In genomic region chr16:10361747-10362076, GRCh38 we compare ENCODE assay signal across 8 cellular contexts. TPM values are rescaled to one million over a fixed set of nuclear protein-coding genes. Genes with fewer than 3 reads are reported as not detected.
DNase-seq lines count a peak whose midpoint lies in the region; ATAC-seq, FAIRE-seq and TF ChIP-seq lines count a peak whose summit lies in the region.
"Not testable (repeated sequence)": the region's sequence is repeated elsewhere in the genome, so short reads cannot be mapped to it uniquely, and the experiment has no call there.

No MANE protein-coding gene starts in this region.

- not testable (repeated sequence) for TF ChIP-seq POLR2A in K562 (conservative IDR thresholded peaks at IDR 0.05)

- H3K27me3 Mint-ChIP-seq in T-cell; activated CD4-positive, alpha-beta T cell treated with anti-CD3 and anti-CD28 coated beads, Interleukin-2, amount 10 ng/mL, durations not matched to agents 7 days and 5 days; activated naive CD4-positive, alpha-beta T cell treated with anti-CD3 and anti-CD28 coated beads, Interleukin-2, amount 10 ng/mL, durations not matched to agents 7 days and 5 days; naive thymus-derived CD4-positive, alpha-beta T cell; stimulated activated naive CD8-positive, alpha-beta T cell treated with anti-CD3 and anti-CD28 coated beads, Interleukin-15, amount 100 ng/mL, for 72 hours: not testable (repeated sequence)

- not testable (repeated sequence) for H3K9me3 Mint-ChIP-seq in T-cell; activated naive CD4-positive, alpha-beta T cell treated with anti-CD3 and anti-CD28 coated beads, Interleukin-2, amount 10 ng/mL, durations not matched to agents 7 days and 5 days; stimulated activated naive CD8-positive, alpha-beta T cell treated with anti-CD3 and anti-CD28 coated beads, Interleukin-15, amount 100 ng/mL, for 72 hours
- peaks cover 14% of the 10 kb centered on the region for H3K9me3 Mint-ChIP-seq in activated CD4-positive, alpha-beta T cell treated with anti-CD3 and anti-CD28 coated beads, Interleukin-2, amount 10 ng/mL, durations not matched to agents 7 days and 5 days
- peaks cover 0 to 30% (median 7%) of the 10 kb centered on the region in 11 donors for H3K9me3 Mint-ChIP-seq in naive thymus-derived CD4-positive, alpha-beta T cell

- intact Hi-C loops in K562 (cut with micrococcal nuclease) = loop anchor here (1.0 to 5.0 kb wide), 3 partner anchors 25 to 139 kb away; partner anchors contain the start of gene ATF7IP2
- intact Hi-C loops in naive thymus-derived CD4-positive, alpha-beta T cell (cut with micrococcal nuclease) = loop anchor here (1.0 to 5.0 kb wide), 3 partner anchors 25 to 34 kb away; partner anchors contain the start of gene ATF7IP2 (in 1 of the 2)

- not testable (repeated sequence) for TF ChIP-seq CTCF in DND-41 (IDR thresholded peaks at IDR 0.05; ENCODE audit: borderline replicate concordance, extremely low read depth, low read length, poor library complexity, severe bottlenecking); K562 (IDR thresholded peaks at IDR 0.05 in 2 of 3, conservative IDR thresholded peaks at IDR 0.05 in 1 of 3; ENCODE audit: insufficient read depth in 2 of 3, low read depth in 1 of 3, low read length in 3 of 3)

- H3K4me2 ChIP-seq in BLaER1 = peak overlapping the region; percentile 48; the same call in 1 of the 2 replicates
- peak overlapping the region; percentile 56 for H3K4me2 ChIP-seq in DND-41 (ENCODE audit: insufficient read depth, low read length)
- H3K4me2 ChIP-seq in K562 (ENCODE audit: insufficient read depth, low read length) = peak overlapping the region; percentile 26

- FAIRE-seq in K562 (lab: Jason Lieb, UNC) = not testable (repeated sequence)

- POLR2A ChIA-PET in T-cell (lab: Charles Lee); activated CD4-positive, alpha-beta T cell treated with anti-CD3 and anti-CD28 coated beads, Interleukin-2, amount 10 ng/mL, durations not matched to agents 7 days and 5 days (lab: Charles Lee): not testable (repeated sequence)
- POLR2A ChIA-PET in K562 (lab: Yijun Ruan, JAX) = interaction anchor here (2.8 kb wide), 1 partner anchor 24 kb away, joined by 16 read pairs; the partner anchor contains the start of gene ATF7IP2
- POLR2A ChIA-PET in naive thymus-derived CD4-positive, alpha-beta T cell (lab: Charles Lee) = interaction anchor here (1.1 kb wide), 1 partner anchor 25 kb away, joined by 4 read pairs; no protein-coding TSS in a partner anchor

- H3K9me1 ChIP-seq in K562 (ENCODE audit: control insufficient read depth, insufficient read depth, low read length) = not testable (repeated sequence)

- not testable (repeated sequence) for H4K20me1 ChIP-seq in BLaER1; DND-41 (ENCODE audit: insufficient read depth, low read length); K562 (replicated peaks; ENCODE audit: control insufficient read depth, insufficient read depth, low read length)

- in situ Hi-C loops in K562 (cut with MboI) = not testable (repeated sequence)

- not testable (repeated sequence) for TF ChIP-seq RAD21 in K562 (CRISPR knock-in tag; conservative IDR thresholded peaks at IDR 0.05 in 1 of 2, IDR thresholded peaks at IDR 0.05 in 1 of 2)

- peaks cover 14 to 23% (median 19%) of the 10 kb centered on the region in 3 donors for H3K4me1 Mint-ChIP-seq in T-cell
- peaks cover 20% of the 10 kb centered on the region for H3K4me1 Mint-ChIP-seq in activated CD4-positive, alpha-beta T cell treated with anti-CD3 and anti-CD28 coated beads, Interleukin-2, amount 10 ng/mL, durations not matched to agents 7 days and 5 days
- peaks cover 25% of the 10 kb centered on the region for H3K4me1 Mint-ChIP-seq in activated naive CD4-positive, alpha-beta T cell treated with anti-CD3 and anti-CD28 coated beads, Interleukin-2, amount 10 ng/mL, durations not matched to agents 7 days and 5 days
- H3K4me1 Mint-ChIP-seq in naive thymus-derived CD4-positive, alpha-beta T cell = peaks cover 8 to 39% (median 27%) of the 10 kb centered on the region in 7 donors
- peaks cover 18% of the 10 kb centered on the region for H3K4me1 Mint-ChIP-seq in stimulated activated naive CD8-positive, alpha-beta T cell treated with anti-CD3 and anti-CD28 coated beads, Interleukin-15, amount 100 ng/mL, for 72 hours

- not testable (repeated sequence) for H3K4me3 ChIP-seq in BLaER1; K562; naive thymus-derived CD4-positive, alpha-beta T cell (ENCODE audit: low read length)
- 0 out of 4 replicates have a peak overlapping the region, but pooled peaks of 1 of the 2 experiments have one; percentile 2 for H3K4me3 ChIP-seq in DND-41 (ENCODE audit: low read depth in 1 of 2, low read length in 2 of 2)

- CTCF ChIA-PET in T-cell (lab: Charles Lee); activated CD4-positive, alpha-beta T cell treated with anti-CD3 and anti-CD28 coated beads, Interleukin-2, amount 10 ng/mL, durations not matched to agents 7 days and 5 days (lab: Charles Lee); activated naive CD4-positive, alpha-beta T cell treated with anti-CD3 and anti-CD28 coated beads, Interleukin-2, amount 10 ng/mL, durations not matched to agents 7 days and 5 days (lab: Charles Lee); K562 (lab: Yijun Ruan, JAX; ENCODE audit: low intra/inter-chr PET ratio); naive thymus-derived CD4-positive, alpha-beta T cell (lab: Charles Lee): not testable (repeated sequence)

- H3K36me3 ChIP-seq in BLaER1; DND-41 (ENCODE audit: insufficient read depth, low read length); K562 (ENCODE audit: control insufficient read depth, insufficient read depth, low read length); naive thymus-derived CD4-positive, alpha-beta T cell (ENCODE audit: control insufficient read depth in 2 of 3, insufficient read depth in 3 of 3, low read length in 3 of 3): not testable (repeated sequence)

- not testable (repeated sequence) for H3K9me3 ChIP-seq in BLaER1; DND-41 (ENCODE audit: insufficient read depth, low read length, severe bottlenecking); naive thymus-derived CD4-positive, alpha-beta T cell (ENCODE audit: control insufficient read depth in 2 of 3, low read length in 3 of 3)
- peaks cover 26% of the 10 kb centered on the region for H3K9me3 ChIP-seq in K562 (replicated peaks; ENCODE audit: control insufficient read depth, insufficient read depth, low read depth, low read length)

- not testable (repeated sequence) for H3K27ac ChIP-seq in BLaER1; naive thymus-derived CD4-positive, alpha-beta T cell (ENCODE audit: low read depth, low read length)
- H3K27ac ChIP-seq in DND-41 (ENCODE audit: low read length) (peak overlapping the region; percentile 74), K562 (ENCODE audit: extremely low read depth, low read depth, low read length) (peak overlapping the region; percentile 86)

- H3K36me3 Mint-ChIP-seq in T-cell; activated CD4-positive, alpha-beta T cell treated with anti-CD3 and anti-CD28 coated beads, Interleukin-2, amount 10 ng/mL, durations not matched to agents 7 days and 5 days (ENCODE audit: low read depth): not testable (repeated sequence)
- H3K36me3 Mint-ChIP-seq in activated naive CD4-positive, alpha-beta T cell treated with anti-CD3 and anti-CD28 coated beads, Interleukin-2, amount 10 ng/mL, durations not matched to agents 7 days and 5 days = peaks cover 10% of the 10 kb centered on the region
- H3K36me3 Mint-ChIP-seq in naive thymus-derived CD4-positive, alpha-beta T cell = peaks cover 0 to 23% (median 9%) of the 10 kb centered on the region in 5 donors

- ATAC-seq in DND-41 (ENCODE audit: insufficient read depth, low read depth); T-cell (replicated peaks in 1 of 4); K562; naive thymus-derived CD4-positive, alpha-beta T cell; stimulated activated naive CD8-positive, alpha-beta T cell treated with anti-CD3 and anti-CD28 coated beads, Interleukin-15, amount 100 ng/mL, for 72 hours: not testable (repeated sequence)

- not testable (repeated sequence) for H3K9ac ChIP-seq in BLaER1
- H3K9ac ChIP-seq in DND-41 (ENCODE audit: low read depth, low read length) (0 out of 2 replicates have a peak overlapping the region, but pooled peaks have one; percentile 0), K562 (ENCODE audit: insufficient read depth in 1 of 2, low read depth in 2 of 2, low read length in 2 of 2) (peak overlapping the region in 1 of 2 experiments; percentile 62; a peak in 1 of 4 replicates)

- H2AFZ ChIP-seq in DND-41 (ENCODE audit: low read depth, low read length) = not testable (repeated sequence)
- H2AFZ ChIP-seq in K562 (ENCODE audit: low read depth, low read length) = peak overlapping the region; percentile 79; the same call in 1 of the 2 replicates

- not testable (repeated sequence) for BruUV-seq in K562 (replicated peaks; lab: Mats Ljungman, UMichigan)

- H3K27me3 ChIP-seq in BLaER1; DND-41 (ENCODE audit: insufficient read depth, low read length, poor library complexity); K562 (ENCODE audit: control insufficient read depth in 2 of 2, insufficient read depth in 2 of 2, low read length in 2 of 2); naive thymus-derived CD4-positive, alpha-beta T cell (ENCODE audit: control insufficient read depth in 2 of 2, insufficient read depth in 2 of 2, low read length in 2 of 2): not testable (repeated sequence)

- TF ChIP-seq EP300 in K562 (IDR thresholded peaks at IDR 0.05; ENCODE audit: low read length) = not testable (repeated sequence)

- not testable (repeated sequence) for DNase-seq in DND-41; T-cell; activated CD4-positive, alpha-beta T cell treated with anti-CD3 and anti-CD28 coated beads, Interleukin-2, amount 10 ng/mL, durations not matched to agents 7 days and 5 days; activated naive CD4-positive, alpha-beta T cell treated with anti-CD3 and anti-CD28 coated beads, Interleukin-2, amount 10 ng/mL, durations not matched to agents 7 days and 5 days; K562 (ENCODE audit: extremely low read depth in 1 of 4, low spot score in 3 of 4); naive thymus-derived CD4-positive, alpha-beta T cell; stimulated activated naive CD8-positive, alpha-beta T cell treated with anti-CD3 and anti-CD28 coated beads, Interleukin-15, amount 100 ng/mL, for 72 hours

- H3K4me3 Mint-ChIP-seq in T-cell = peak overlapping the region; percentile 4 to 73 (median 39)
- H3K4me3 Mint-ChIP-seq in activated CD4-positive, alpha-beta T cell treated with anti-CD3 and anti-CD28 coated beads, Interleukin-2, amount 10 ng/mL, durations not matched to agents 7 days and 5 days; activated naive CD4-positive, alpha-beta T cell treated with anti-CD3 and anti-CD28 coated beads, Interleukin-2, amount 10 ng/mL, durations not matched to agents 7 days and 5 days: not testable (repeated sequence)
- H3K4me3 Mint-ChIP-seq in naive thymus-derived CD4-positive, alpha-beta T cell = peak overlapping the region; percentile 50 to 84 (median 71)
- peak overlapping the region in 1 of 2 donors; percentile 33 for H3K4me3 Mint-ChIP-seq in stimulated activated naive CD8-positive, alpha-beta T cell treated with anti-CD3 and anti-CD28 coated beads, Interleukin-15, amount 100 ng/mL, for 72 hours

- peaks cover 17% of the 10 kb centered on the region for H3K4me1 ChIP-seq in BLaER1
- peaks cover 21% of the 10 kb centered on the region for H3K4me1 ChIP-seq in DND-41 (ENCODE audit: insufficient read depth, low read length)
- peaks cover 14 to 42% of the 10 kb centered on the region in 2 experiments for H3K4me1 ChIP-seq in K562 (replicated peaks in 1 of 2; ENCODE audit: control insufficient read depth in 2 of 2, insufficient read depth in 2 of 2, low read length in 2 of 2)
- peaks cover 0 to 16% of the 10 kb centered on the region in 2 donors for H3K4me1 ChIP-seq in naive thymus-derived CD4-positive, alpha-beta T cell (ENCODE audit: control insufficient read depth in 2 of 2, insufficient read depth in 2 of 2, low read length in 2 of 2)

- 63% methylated on average over 7 of the region's 8 CpGs for WGBS in K562 (ENCODE audit: insufficient coverage, low coverage, missing lambda C conversion rate)

- peak overlapping the region; percentile 83 to 90 for H3K27ac Mint-ChIP-seq in T-cell
- H3K27ac Mint-ChIP-seq in activated CD4-positive, alpha-beta T cell treated with anti-CD3 and anti-CD28 coated beads, Interleukin-2, amount 10 ng/mL, durations not matched to agents 7 days and 5 days = peak overlapping the region; percentile 76
- peak overlapping the region; percentile 91 for H3K27ac Mint-ChIP-seq in activated naive CD4-positive, alpha-beta T cell treated with anti-CD3 and anti-CD28 coated beads, Interleukin-2, amount 10 ng/mL, durations not matched to agents 7 days and 5 days
- H3K27ac Mint-ChIP-seq in naive thymus-derived CD4-positive, alpha-beta T cell = peak overlapping the region; percentile 76 to 94 (median 84)
- H3K27ac Mint-ChIP-seq in stimulated activated naive CD8-positive, alpha-beta T cell treated with anti-CD3 and anti-CD28 coated beads, Interleukin-15, amount 100 ng/mL, for 72 hours = peak overlapping the region; percentile 84 to 88

- not testable (repeated sequence) for H3K79me2 ChIP-seq in DND-41 (ENCODE audit: insufficient read depth, low read length); K562 (ENCODE audit: control insufficient read depth, insufficient read depth, low read length)

RNA-seq across cellular contexts. Expression of gene ATF7IP2, which starts 24.1 kb away (rescaled TPM):
- 10 to 100 TPM; 49.1 to 97.1 (median 56.7) TPM for total RNA-seq in T-cell
- 10 to 100 TPM; 34.7 to 38.1 TPM for total RNA-seq in activated CD4-positive, alpha-beta T cell treated with anti-CD3 and anti-CD28 coated beads, Interleukin-2, amount 10 ng/mL, durations not matched to agents 7 days and 5 days
- total RNA-seq in K562 (2011; cell fraction: chromatin; rRNA removed; ENCODE audit: low replicate concordance) = 246 and 608 TPM in 2 replicates
- 106 and 143 TPM in 2 replicates for total RNA-seq in K562 (2011; cell fraction: nucleolus; rRNA removed)
- 321 and 392 TPM in 2 replicates for total RNA-seq in K562 (2011; cell fraction: nucleoplasm; rRNA removed)
- total RNA-seq in K562 (2014; rRNA removed) = 107 and 134 TPM in 2 replicates
- total RNA-seq in K562 (2014; rRNA removed; fragmentation: Illumina TruSeq; extraction: Trizol) = 196 and 231 TPM in 2 replicates
- 156 and 162 TPM in 2 replicates for total RNA-seq in K562 (2015; rRNA removed; fragmentation: Illumina TruSeq; extraction: Trizol)
- total RNA-seq in K562 (2021) = 131 and 138 TPM in 2 replicates
- 152 and 185 TPM in 2 replicates for polyA plus RNA-seq in K562 (2011; rRNA removed)
- 52.5 and 114 TPM in 2 replicates for polyA plus RNA-seq in K562 (2011; cell fraction: cytosol; rRNA removed)
- 181 and 232 TPM in 2 replicates for polyA plus RNA-seq in K562 (2011; cell fraction: nucleus; rRNA removed)
- 165 and 294 TPM in 2 replicates for polyA plus RNA-seq in K562 (2012)
- polyA plus RNA-seq in K562 (2014; fragmentation: Illumina TruSeq; extraction: Trizol) = 214 and 273 TPM in 2 replicates
- polyA plus RNA-seq in K562 (2014; fragmentation: Nextera tagmentation; extraction: Ambion mirVana) = 100 to 1,000 TPM; 352 to 511 TPM
- polyA plus RNA-seq in K562 (2014; rRNA removed) = 449 and 515 TPM in 2 replicates
- 177 and 221 TPM in 2 replicates for polyA minus RNA-seq in K562 (2011; rRNA and poly(A)+ RNA removed)
- polyA minus RNA-seq in K562 (2011; cell fraction: cytosol; rRNA and poly(A)+ RNA removed) = 16.4 and 17.5 TPM in 2 replicates
- 56.8 and 112 TPM in 2 replicates for polyA minus RNA-seq in K562 (2011; cell fraction: nucleus; rRNA and poly(A)+ RNA removed)
- 10 to 100 TPM; 56.5 to 75.5 (median 67.1) TPM for total RNA-seq in naive thymus-derived CD4-positive, alpha-beta T cell
- polyA plus RNA-seq in naive thymus-derived CD4-positive, alpha-beta T cell = 100 to 1,000 TPM; 148 to 304 TPM
